Comparison of ENCODE assay signal across 9 cellular contexts in the genomic region with DNA sequence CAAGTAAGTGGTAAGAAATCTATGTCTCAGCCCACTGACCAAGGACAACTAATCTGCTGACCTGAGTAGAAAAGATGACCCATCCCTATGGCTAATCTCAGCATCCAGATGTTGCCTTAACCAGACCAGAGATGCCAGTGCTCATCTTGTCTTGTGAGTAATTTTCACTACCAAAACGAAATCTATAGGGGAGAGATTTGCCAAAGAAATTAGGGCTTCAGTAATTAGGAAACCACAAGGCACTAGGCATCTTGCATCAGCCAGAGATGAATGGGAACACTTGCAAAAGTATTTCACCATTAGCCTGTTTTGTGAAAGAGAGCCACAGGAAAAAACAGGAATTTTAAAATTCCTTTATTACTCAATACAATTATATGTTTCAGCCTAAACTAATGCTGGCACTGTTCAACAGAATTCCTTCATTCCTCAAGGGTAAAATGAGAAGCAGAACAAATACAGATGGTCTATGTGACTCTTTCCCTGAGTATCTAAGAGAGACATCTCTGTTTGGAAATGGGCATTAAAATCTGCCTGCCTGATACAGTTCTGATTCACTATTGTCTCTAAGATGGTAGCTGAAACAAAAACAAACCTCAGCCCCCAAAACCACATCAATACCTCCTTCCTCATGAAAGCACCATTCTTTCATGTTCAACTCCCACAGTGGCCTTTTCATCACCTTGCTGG.
DNase-seq lines count a peak whose midpoint lies in the region; ATAC-seq, FAIRE-seq and TF ChIP-seq lines count a peak whose summit lies in the region.
"Had no signal": no experiment of that assay in that cellular context is flagged by ENCODE, and none has a peak within 500 bp of the region (broad histone marks: within the 10 kb centered on the region; RNA-seq: fewer than 3 reads in every experiment).

No MANE protein-coding gene starts in this region.

- H3K36me3 ChIP-seq in KMS-11 (ENCODE audit: insufficient read depth) (no peaks in the 10 kb centered on the region), endothelial cell of umbilical vein (ENCODE audit: control insufficient read depth in 2 of 2, extremely low read depth in 1 of 2, insufficient read depth in 2 of 2, low read length in 2 of 2) (no peaks in the 10 kb centered on the region), aorta (ENCODE audit: control insufficient read depth in 1 of 2, insufficient read depth in 2 of 2, low read length in 1 of 2) (no peaks in the 10 kb centered on the region)

- H3K4me3 ChIP-seq in KMS-11 (IDR thresholded peaks at IDR 0.05; ENCODE audit: insufficient read depth, low read depth, low read length) = no peak overlapping the region
- no peak overlapping the region for H3K4me3 ChIP-seq in endothelial cell of umbilical vein (replicated peaks in 1 of 3; ENCODE audit: insufficient read depth in 1 of 3, low read depth in 1 of 3, low read length in 3 of 3)
- H3K4me3 ChIP-seq in aorta (ENCODE audit: low read length in 2 of 2) = no peak overlapping the region

- H4K20me1 ChIP-seq in KMS-11 (ENCODE audit: insufficient read depth) (no peaks in the 10 kb centered on the region), endothelial cell of umbilical vein (replicated peaks; ENCODE audit: control insufficient read depth, extremely low read depth, insufficient read depth, low read length) (no peaks in the 10 kb centered on the region)

- H3K27ac ChIP-seq in KMS-11 (no peak overlapping the region), endothelial cell of umbilical vein (ENCODE audit: insufficient read depth, low read depth, low read length) (no peak overlapping the region), aorta (ENCODE audit: low read depth in 1 of 2, low read length in 2 of 2) (no peak overlapping the region)

- no TSS peak for BruUV-seq in endothelial cell of umbilical vein (replicated peaks; lab: Mats Ljungman, UMichigan)

- no peaks in the 10 kb centered on the region for H3K9me1 ChIP-seq in endothelial cell of umbilical vein (replicated peaks; ENCODE audit: control insufficient read depth, extremely low read depth, insufficient read depth, low read length)

- 50 to 69% methylated on average over 1 of the region's 1 CpG for WGBS in aorta, 2 donors

- no peak for TF ChIP-seq CTCF in KMS-11 (conservative IDR thresholded peaks at IDR 0.05; ENCODE audit: low read depth, low read length)
- TF ChIP-seq CTCF in endothelial cell of umbilical vein (IDR thresholded peaks at IDR 0.05; ENCODE audit: extremely low read depth in 1 of 2, insufficient read depth in 1 of 2, low read depth in 1 of 2, low read length in 2 of 2) = no peak

- H3K9me3 ChIP-seq in endothelial cell of umbilical vein (replicated peaks; ENCODE audit: control insufficient read depth, insufficient read depth, low read length) (no peaks in the 10 kb centered on the region), aorta (ENCODE audit: control insufficient read depth, low read length) (no peaks in the 10 kb centered on the region)

- DNase-seq in stimulated activated CD4-positive, alpha-beta T cell treated with anti-CD3 and anti-CD28 coated beads, Interleukin-4, amount 100 ng/mL, for 24 hours = peak; percentile 35
- no peak for DNase-seq in stimulated activated CD4-positive, alpha-beta T cell treated with anti-CD3 and anti-CD28 coated beads, Interleukin-2, amount 100 ng/mL, for 48 hours
- DNase-seq in endothelial cell of umbilical vein (ENCODE audit: low read depth, low spot score) = peak; percentile 27
- DNase-seq in aorta = no peak
- DNase-seq in OCI-M2 (lab: John Stamatoyannopoulos, UW; ENCODE audit: unreplicated experiment) = no peak
- DNase-seq in NCI-H446 treated with DMSO at 0.1 percent for 48 hours (lab: John Stamatoyannopoulos, UW) = no peak
- DNase-seq in SIG-M5 (lab: John Stamatoyannopoulos, UW) = no peak
- DNase-seq: DMS53 had no signal

- H3K27me3 ChIP-seq in KMS-11 (ENCODE audit: insufficient read depth, low read depth) (no peaks in the 10 kb centered on the region), endothelial cell of umbilical vein (ENCODE audit: control insufficient read depth in 2 of 2, insufficient read depth in 2 of 2, low read length in 2 of 2) (no peaks in the 10 kb centered on the region), aorta (ENCODE audit: control insufficient read depth in 1 of 2, insufficient read depth in 2 of 2, low read length in 1 of 2) (no peaks in the 10 kb centered on the region)

- H3K4me2 ChIP-seq in KMS-11 (0 out of 2 replicates have a peak overlapping the region, but pooled peaks have one; percentile 11), endothelial cell of umbilical vein (ENCODE audit: insufficient read depth, low read length) (no peak overlapping the region)

- POLR2A ChIA-PET in endothelial cell of umbilical vein (lab: Charles Lee) = no interaction called here

- dilution Hi-C loops in endothelial cell of umbilical vein (cut with MboI; ENCODE audit: extremely low pct_ligation_motif_present, low sequenced_read_pairs) = no loop called here

- no peak for TF ChIP-seq POLR2A in endothelial cell of umbilical vein (IDR thresholded peaks at IDR 0.05; ENCODE audit: low read depth, low read length)

- CTCF ChIA-PET in endothelial cell of umbilical vein (lab: Charles Lee) = no interaction called here

- no peak for FAIRE-seq in endothelial cell of umbilical vein (lab: Jason Lieb, UNC)

- H2AFZ ChIP-seq in KMS-11 (ENCODE audit: low read depth) = no peak overlapping the region
- no peak overlapping the region for H2AFZ ChIP-seq in endothelial cell of umbilical vein (ENCODE audit: low read depth, low read length)

- peaks cover 31% of the 10 kb centered on the region for H3K4me1 ChIP-seq in KMS-11 (ENCODE audit: low read depth, poor library complexity, severe bottlenecking)
- H3K4me1 ChIP-seq in endothelial cell of umbilical vein (ENCODE audit: control insufficient read depth, extremely low read depth, insufficient read depth, low read length) = peaks cover 12% of the 10 kb centered on the region
- H3K4me1 ChIP-seq in aorta (ENCODE audit: control insufficient read depth in 1 of 2, insufficient read depth in 2 of 2, low read length in 2 of 2) = no peaks in the 10 kb centered on the region

- peak; percentile 50 for ATAC-seq in aorta (ENCODE audit: low FRiP score)

- H3K9ac ChIP-seq in KMS-11 (no peak overlapping the region), endothelial cell of umbilical vein (replicated peaks; ENCODE audit: extremely low read depth, insufficient read depth, low read length) (no peak overlapping the region)

- intact Hi-C loops in endothelial cell of umbilical vein (cut with micrococcal nuclease) (no loop called here), aorta (cut with DNase I) (loop anchor here in 1 of 2 donors (5.0 kb wide), 1 partner anchor 45 kb away; no protein-coding TSS in a partner anchor)

- no peaks in the 10 kb centered on the region for H3K79me2 ChIP-seq in KMS-11 (ENCODE audit: insufficient read depth, low read depth)
- no peaks in the 10 kb centered on the region for H3K79me2 ChIP-seq in endothelial cell of umbilical vein (ENCODE audit: control insufficient read depth, insufficient read depth, low read length)

TF ChIP-seq in endothelial cell of umbilical vein, 7 proteins besides CTCF, POLR2A, EP300 and RAD21:
- TF ChIP-seq MYC (IDR thresholded peaks at IDR 0.05; ENCODE audit: low read depth, low read length) (no peak), FOS (IDR thresholded peaks at IDR 0.05; ENCODE audit: borderline replicate concordance, insufficient read depth, low read length) (no peak), GATA2 (IDR thresholded peaks at IDR 0.05; ENCODE audit: insufficient read depth, insufficient read length, low read depth, low read length) (no peak), JUN (IDR thresholded peaks at IDR 0.05; ENCODE audit: borderline replicate concordance, insufficient read depth, insufficient read length, low read depth) (no peak), EZH2 (IDR thresholded peaks at IDR 0.05; ENCODE audit: borderline replicate concordance, low read depth, low read length, severe bottlenecking) (no peak), POLR2AphosphoS5 (IDR thresholded peaks at IDR 0.05; ENCODE audit: insufficient read depth, low read depth, low read length) (no peak)
- TF ChIP-seq, protein P1, sequence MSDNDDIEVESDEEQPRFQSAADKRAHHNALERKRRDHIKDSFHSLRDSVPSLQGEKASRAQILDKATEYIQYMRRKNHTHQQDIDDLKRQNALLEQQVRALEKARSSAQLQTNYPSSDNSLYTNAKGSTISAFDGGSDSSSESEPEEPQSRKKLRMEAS (IDR thresholded peaks at IDR 0.05; ENCODE audit: insufficient read depth, insufficient read length) = no peak
TF ChIP-seq in endothelial cell of umbilical vein: peak in this region for 0.

Comparison
In these comparisons a context has a peak if more than half of its experiments do, and no peak if none do; other contexts are left out.
1. DNase-seq: peak in stimulated activated CD4-positive, alpha-beta T cell treated with anti-CD3 and anti-CD28 coated beads, Interleukin-4, amount 100 ng/mL, for 24 hours (single experiment) and endothelial cell of umbilical vein (single experiment); none in stimulated activated CD4-positive, alpha-beta T cell treated with anti-CD3 and anti-CD28 coated beads, Interleukin-2, amount 100 ng/mL, for 48 hours (0 of 2), aorta (0 of 2), OCI-M2 (single experiment), NCI-H446 treated with DMSO at 0.1 percent for 48 hours (single experiment) and SIG-M5 (single experiment).